Comparison of ENCODE assay signal across 17 cellular contexts in the genomic region with DNA sequence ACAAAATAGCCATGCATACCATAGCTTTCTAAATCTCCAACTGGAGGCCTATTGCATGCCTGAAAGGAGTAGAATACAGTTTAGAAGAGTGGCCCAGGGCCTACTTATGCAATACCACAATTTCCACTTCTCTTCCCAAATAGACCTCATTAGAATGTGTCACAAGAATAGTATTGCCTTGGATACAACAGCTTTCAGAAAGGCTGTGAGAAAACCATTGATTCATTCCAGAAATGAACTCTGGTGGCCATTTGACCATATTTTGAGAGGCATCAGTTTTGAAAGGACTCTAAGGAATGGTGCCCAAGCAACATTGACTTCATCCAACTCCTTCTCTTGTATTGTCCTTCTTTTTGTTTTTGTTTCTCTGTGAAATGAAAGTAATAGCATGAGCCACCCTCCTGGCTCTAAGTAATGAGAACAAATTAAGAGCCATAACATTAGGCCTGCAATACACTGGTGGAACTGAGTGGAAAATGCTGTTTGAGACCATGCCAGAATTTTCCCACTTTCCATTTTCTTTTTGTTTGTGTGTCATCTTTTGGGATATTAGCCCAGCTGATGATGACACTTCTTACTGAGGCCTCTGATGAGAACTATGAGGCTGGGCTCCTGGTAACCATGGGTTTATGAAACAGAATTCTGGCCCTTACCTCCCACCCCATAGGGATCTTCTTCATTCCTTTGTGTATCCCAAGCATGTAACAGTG.
"Had no signal": no experiment of that assay in that cellular context is flagged by ENCODE, and none has a peak within 500 bp of the region (broad histone marks: within the 10 kb centered on the region; RNA-seq: fewer than 3 reads in every experiment).

No MANE protein-coding gene starts in this region.

- H3K4me3 Mint-ChIP-seq: activated naive CD4-positive, alpha-beta T cell treated with anti-CD3 and anti-CD28 coated beads, Interleukin-2, amount 50 U/mL, for 24 hours; brain; dendritic cell treated with granulocyte-macrophage colony-stimulating factor and Interleukin-4, amounts not matched to agents 40 ng/mL and 50 ng/mL, for 4 days; memory B cell; nephron progenitor cell; stimulated activated effector memory CD8-positive, alpha-beta T cell treated with anti-CD3 and anti-CD28 coated beads, Interleukin-12 subunit alpha, Interleukin-12 subunit beta, amount 100 ng/mL, for 72 hours; type B pancreatic cell had no signal

- H3K4me3 ChIP-seq: heart left ventricle, left lung, ovary, smooth muscle cell had no signal

- H3K36me3 ChIP-seq: heart left ventricle, left lung, ovary had no signal

- H3K36me3 Mint-ChIP-seq: activated naive CD4-positive, alpha-beta T cell treated with anti-CD3 and anti-CD28 coated beads, Interleukin-2, amount 50 U/mL, for 24 hours; brain; memory B cell; stimulated activated effector memory CD8-positive, alpha-beta T cell treated with anti-CD3 and anti-CD28 coated beads, Interleukin-12 subunit alpha, Interleukin-12 subunit beta, amount 100 ng/mL, for 72 hours; type B pancreatic cell had no signal

- DNase-seq: activated T-cell treated with anti-CD3 and anti-CD28 coated beads, Interleukin-2, amount 50 U/mL, for 1 hour; amniotic stem cell; cerebellar nuclear complex; heart left ventricle; islet precursor cell; left lung; nephron progenitor cell; ovary; retina had no signal

- ATAC-seq: activated CD4-positive, CD25-positive, alpha-beta regulatory T cell treated with anti-CD3 and anti-CD28 coated beads, Interleukin-2, amount 50 U/mL, for 24 hours; heart left ventricle; left lung; stimulated activated effector memory CD8-positive, alpha-beta T cell treated with anti-CD3 and anti-CD28 coated beads, Interleukin-12 subunit alpha, Interleukin-12 subunit beta, amount 100 ng/mL, for 72 hours had no signal

- H3K9me3 Mint-ChIP-seq: activated naive CD4-positive, alpha-beta T cell treated with anti-CD3 and anti-CD28 coated beads, Interleukin-2, amount 50 U/mL, for 24 hours; dendritic cell treated with granulocyte-macrophage colony-stimulating factor and Interleukin-4, amounts not matched to agents 40 ng/mL and 50 ng/mL, for 4 days; memory B cell; nephron progenitor cell; stimulated activated effector memory CD8-positive, alpha-beta T cell treated with anti-CD3 and anti-CD28 coated beads, Interleukin-12 subunit alpha, Interleukin-12 subunit beta, amount 100 ng/mL, for 72 hours; type B pancreatic cell had no signal

- H3K9me3 ChIP-seq: heart left ventricle, left lung, ovary had no signal

- H3K27ac Mint-ChIP-seq: activated naive CD4-positive, alpha-beta T cell treated with anti-CD3 and anti-CD28 coated beads, Interleukin-2, amount 50 U/mL, for 24 hours; dendritic cell treated with granulocyte-macrophage colony-stimulating factor and Interleukin-4, amounts not matched to agents 40 ng/mL and 50 ng/mL, for 4 days; memory B cell; nephron progenitor cell; stimulated activated effector memory CD8-positive, alpha-beta T cell treated with anti-CD3 and anti-CD28 coated beads, Interleukin-12 subunit alpha, Interleukin-12 subunit beta, amount 100 ng/mL, for 72 hours; type B pancreatic cell had no signal

- H3K27ac ChIP-seq: heart left ventricle, left lung, ovary had no signal

- H3K4me1 ChIP-seq: heart left ventricle, left lung had no signal

- H3K27me3 ChIP-seq: ovary had no signal

- H3K4me1 Mint-ChIP-seq: activated naive CD4-positive, alpha-beta T cell treated with anti-CD3 and anti-CD28 coated beads, Interleukin-2, amount 50 U/mL, for 24 hours had no signal
